Comparison of ENCODE assay signal across 1 cellular context in genomic region chr16:68528686-68529379, GRCh38.
TF ChIP-seq lines count a peak whose summit lies in the region.

No MANE protein-coding gene starts in this region.

TF ChIP-seq in HepG2, 621 proteins besides CTCF, POLR2A, EP300 and RAD21 (continued from another document and continues in another):
- TF ChIP-seq KLF11 (CRISPR knock-in tag; IDR thresholded peaks at IDR 0.05) (peak; percentile 74; the same call in 1 of the 2 replicates), ZNF513 (CRISPR knock-in tag; conservative IDR thresholded peaks at IDR 0.05) (no peak), HOXD1 (CRISPR knock-in tag; IDR thresholded peaks at IDR 0.05) (no peak), MED1 (CRISPR knock-in tag; IDR thresholded peaks at IDR 0.05) (peak; percentile 52), PCBP2 (optimal IDR thresholded peaks at IDR 0.05; ENCODE audit: low read depth, low read length, poor library complexity, severe bottlenecking) (no peak), ARHGAP35 (CRISPR knock-in tag; IDR thresholded peaks at IDR 0.05; ENCODE audit: borderline replicate concordance) (peak; percentile 73; the same call in 1 of the 2 replicates), RAD51 (IDR thresholded peaks at IDR 0.05; ENCODE audit: borderline replicate concordance) (no peak), DNMT1 (CRISPR knock-in tag; IDR thresholded peaks at IDR 0.05) (0 out of 2 replicates have a peak, but pooled peaks have one; percentile 53), PAF1 (CRISPR knock-in tag; IDR thresholded peaks at IDR 0.05) (no peak), SAP130 (CRISPR knock-in tag; IDR thresholded peaks at IDR 0.05; ENCODE audit: low read depth) (peak; percentile 70), ZNF367 (CRISPR knock-in tag; IDR thresholded peaks at IDR 0.05; ENCODE audit: borderline replicate concordance) (no peak), KDM5B (CRISPR knock-in tag; IDR thresholded peaks at IDR 0.05; ENCODE audit: borderline replicate concordance) (peak; percentile 54), ZNF619 (CRISPR knock-in tag; IDR thresholded peaks at IDR 0.05) (0 out of 2 replicates have a peak, but pooled peaks have one; percentile 56), ZBTB38 (CRISPR knock-in tag; IDR thresholded peaks at IDR 0.05) (peak; percentile 97), CBX1 (IDR thresholded peaks at IDR 0.05; ENCODE audit: low read depth) (no peak), TSC22D2 (CRISPR knock-in tag; IDR thresholded peaks at IDR 0.05; ENCODE audit: borderline replicate concordance) (peak; percentile 41; the same call in 1 of the 2 replicates), NR2F2 (IDR thresholded peaks at IDR 0.05; ENCODE audit: borderline replicate concordance, low read depth) (no peak), MXD3 (CRISPR knock-in tag; IDR thresholded peaks at IDR 0.05) (0 out of 2 replicates have a peak, but pooled peaks have one; percentile 56), FOSL2 (CRISPR knock-in tag; IDR thresholded peaks at IDR 0.05) (peak; percentile 52; the same call in 1 of the 2 replicates), AGO2 (optimal IDR thresholded peaks at IDR 0.05; ENCODE audit: low read depth, low read length) (no peak), ZNF691 (CRISPR knock-in tag; IDR thresholded peaks at IDR 0.05; ENCODE audit: borderline replicate concordance, low read depth) (peak; percentile 87; the same call in 1 of the 2 replicates), MATR3 (CRISPR knock-in tag; IDR thresholded peaks at IDR 0.05) (no peak), TBP (CRISPR knock-in tag; IDR thresholded peaks at IDR 0.05) (0 out of 2 replicates have a peak, but pooled peaks have one; percentile 63), ZUFSP (CRISPR knock-in tag; IDR thresholded peaks at IDR 0.05; ENCODE audit: borderline replicate concordance) (no peak), WIZ (CRISPR knock-in tag; IDR thresholded peaks at IDR 0.05) (peak; percentile 43; the same call in 1 of the 2 replicates), MAFG (CRISPR knock-in tag; IDR thresholded peaks at IDR 0.05) (no peak), ZMAT3 (CRISPR knock-in tag; conservative IDR thresholded peaks at IDR 0.05) (0 out of 2 replicates have a peak, but pooled peaks have one; percentile 57), ZBTB10 (CRISPR knock-in tag; IDR thresholded peaks at IDR 0.05; ENCODE audit: borderline replicate concordance) (no peak), ZNF678 (CRISPR knock-in tag; IDR thresholded peaks at IDR 0.05) (no peak)
- TF ChIP-seq, protein P1, sequence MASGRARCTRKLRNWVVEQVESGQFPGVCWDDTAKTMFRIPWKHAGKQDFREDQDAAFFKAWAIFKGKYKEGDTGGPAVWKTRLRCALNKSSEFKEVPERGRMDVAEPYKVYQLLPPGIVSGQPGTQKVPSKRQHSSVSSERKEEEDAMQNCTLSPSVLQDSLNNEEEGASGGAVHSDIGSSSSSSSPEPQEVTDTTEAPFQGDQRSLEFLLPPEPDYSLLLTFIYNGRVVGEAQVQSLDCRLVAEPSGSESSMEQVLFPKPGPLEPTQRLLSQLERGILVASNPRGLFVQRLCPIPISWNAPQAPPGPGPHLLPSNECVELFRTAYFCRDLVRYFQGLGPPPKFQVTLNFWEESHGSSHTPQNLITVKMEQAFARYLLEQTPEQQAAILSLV (CRISPR knock-in tag; IDR thresholded peaks at IDR 0.05; ENCODE audit: borderline replicate concordance), result peak; percentile 60; the same call in 1 of the 2 replicates
- TF ChIP-seq, protein P2, sequence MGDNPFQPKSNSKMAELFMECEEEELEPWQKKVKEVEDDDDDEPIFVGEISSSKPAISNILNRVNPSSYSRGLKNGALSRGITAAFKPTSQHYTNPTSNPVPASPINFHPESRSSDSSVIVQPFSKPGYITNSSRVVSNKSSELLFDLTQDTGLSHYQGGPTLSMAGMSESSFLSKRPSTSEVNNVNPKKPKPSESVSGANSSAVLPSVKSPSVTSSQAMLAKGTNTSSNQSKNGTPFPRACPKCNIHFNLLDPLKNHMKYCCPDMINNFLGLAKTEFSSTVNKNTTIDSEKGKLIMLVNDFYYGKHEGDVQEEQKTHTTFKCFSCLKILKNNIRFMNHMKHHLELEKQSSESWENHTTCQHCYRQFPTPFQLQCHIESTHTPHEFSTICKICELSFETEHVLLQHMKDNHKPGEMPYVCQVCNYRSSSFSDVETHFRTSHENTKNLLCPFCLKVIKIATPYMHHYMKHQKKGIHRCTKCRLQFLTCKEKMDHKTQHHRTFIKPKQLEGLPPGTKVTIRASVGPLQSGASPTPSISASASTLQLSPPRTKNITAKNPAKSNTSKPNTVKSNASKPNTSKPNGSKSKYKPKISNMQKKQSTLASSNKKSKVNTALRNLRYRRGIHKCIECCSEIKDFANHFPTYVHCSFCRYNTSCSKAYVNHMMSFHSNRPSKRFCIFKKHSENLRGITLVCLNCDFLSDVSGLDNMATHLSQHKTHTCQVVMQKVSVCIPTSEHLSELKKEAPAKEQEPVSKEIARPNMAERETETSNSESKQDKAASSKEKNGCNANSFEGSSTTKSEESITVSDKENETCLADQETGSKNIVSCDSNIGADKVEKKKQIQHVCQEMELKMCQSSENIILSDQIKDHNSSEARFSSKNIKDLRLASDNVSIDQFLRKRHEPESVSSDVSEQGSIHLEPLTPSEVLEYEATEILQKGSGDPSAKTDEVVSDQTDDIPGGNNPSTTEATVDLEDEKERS (CRISPR knock-in tag; IDR thresholded peaks at IDR 0.05), result 0 out of 2 replicates have a peak, but pooled peaks have one; percentile 18
- TF ChIP-seq, protein P3, sequence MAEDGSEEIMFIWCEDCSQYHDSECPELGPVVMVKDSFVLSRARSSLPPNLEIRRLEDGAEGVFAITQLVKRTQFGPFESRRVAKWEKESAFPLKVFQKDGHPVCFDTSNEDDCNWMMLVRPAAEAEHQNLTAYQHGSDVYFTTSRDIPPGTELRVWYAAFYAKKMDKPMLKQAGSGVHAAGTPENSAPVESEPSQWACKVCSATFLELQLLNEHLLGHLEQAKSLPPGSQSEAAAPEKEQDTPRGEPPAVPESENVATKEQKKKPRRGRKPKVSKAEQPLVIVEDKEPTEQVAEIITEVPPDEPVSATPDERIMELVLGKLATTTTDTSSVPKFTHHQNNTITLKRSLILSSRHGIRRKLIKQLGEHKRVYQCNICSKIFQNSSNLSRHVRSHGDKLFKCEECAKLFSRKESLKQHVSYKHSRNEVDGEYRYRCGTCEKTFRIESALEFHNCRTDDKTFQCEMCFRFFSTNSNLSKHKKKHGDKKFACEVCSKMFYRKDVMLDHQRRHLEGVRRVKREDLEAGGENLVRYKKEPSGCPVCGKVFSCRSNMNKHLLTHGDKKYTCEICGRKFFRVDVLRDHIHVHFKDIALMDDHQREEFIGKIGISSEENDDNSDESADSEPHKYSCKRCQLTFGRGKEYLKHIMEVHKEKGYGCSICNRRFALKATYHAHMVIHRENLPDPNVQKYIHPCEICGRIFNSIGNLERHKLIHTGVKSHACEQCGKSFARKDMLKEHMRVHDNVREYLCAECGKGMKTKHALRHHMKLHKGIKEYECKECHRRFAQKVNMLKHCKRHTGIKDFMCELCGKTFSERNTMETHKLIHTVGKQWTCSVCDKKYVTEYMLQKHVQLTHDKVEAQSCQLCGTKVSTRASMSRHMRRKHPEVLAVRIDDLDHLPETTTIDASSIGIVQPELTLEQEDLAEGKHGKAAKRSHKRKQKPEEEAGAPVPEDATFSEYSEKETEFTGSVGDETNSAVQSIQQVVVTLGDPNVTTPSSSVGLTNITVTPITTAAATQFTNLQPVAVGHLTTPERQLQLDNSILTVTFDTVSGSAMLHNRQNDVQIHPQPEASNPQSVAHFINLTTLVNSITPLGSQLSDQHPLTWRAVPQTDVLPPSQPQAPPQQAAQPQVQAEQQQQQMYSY (CRISPR knock-in tag; IDR thresholded peaks at IDR 0.05), result no peak
- TF ChIP-seq, protein P4, sequence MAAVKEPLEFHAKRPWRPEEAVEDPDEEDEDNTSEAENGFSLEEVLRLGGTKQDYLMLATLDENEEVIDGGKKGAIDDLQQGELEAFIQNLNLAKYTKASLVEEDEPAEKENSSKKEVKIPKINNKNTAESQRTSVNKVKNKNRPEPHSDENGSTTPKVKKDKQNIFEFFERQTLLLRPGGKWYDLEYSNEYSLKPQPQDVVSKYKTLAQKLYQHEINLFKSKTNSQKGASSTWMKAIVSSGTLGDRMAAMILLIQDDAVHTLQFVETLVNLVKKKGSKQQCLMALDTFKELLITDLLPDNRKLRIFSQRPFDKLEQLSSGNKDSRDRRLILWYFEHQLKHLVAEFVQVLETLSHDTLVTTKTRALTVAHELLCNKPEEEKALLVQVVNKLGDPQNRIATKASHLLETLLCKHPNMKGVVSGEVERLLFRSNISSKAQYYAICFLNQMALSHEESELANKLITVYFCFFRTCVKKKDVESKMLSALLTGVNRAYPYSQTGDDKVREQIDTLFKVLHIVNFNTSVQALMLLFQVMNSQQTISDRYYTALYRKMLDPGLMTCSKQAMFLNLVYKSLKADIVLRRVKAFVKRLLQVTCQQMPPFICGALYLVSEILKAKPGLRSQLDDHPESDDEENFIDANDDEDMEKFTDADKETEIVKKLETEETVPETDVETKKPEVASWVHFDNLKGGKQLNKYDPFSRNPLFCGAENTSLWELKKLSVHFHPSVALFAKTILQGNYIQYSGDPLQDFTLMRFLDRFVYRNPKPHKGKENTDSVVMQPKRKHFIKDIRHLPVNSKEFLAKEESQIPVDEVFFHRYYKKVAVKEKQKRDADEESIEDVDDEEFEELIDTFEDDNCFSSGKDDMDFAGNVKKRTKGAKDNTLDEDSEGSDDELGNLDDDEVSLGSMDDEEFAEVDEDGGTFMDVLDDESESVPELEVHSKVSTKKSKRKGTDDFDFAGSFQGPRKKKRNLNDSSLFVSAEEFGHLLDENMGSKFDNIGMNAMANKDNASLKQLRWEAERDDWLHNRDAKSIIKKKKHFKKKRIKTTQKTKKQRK (IDR thresholded peaks at IDR 0.05; ENCODE audit: low read length), result no peak
- TF ChIP-seq, protein P5, sequence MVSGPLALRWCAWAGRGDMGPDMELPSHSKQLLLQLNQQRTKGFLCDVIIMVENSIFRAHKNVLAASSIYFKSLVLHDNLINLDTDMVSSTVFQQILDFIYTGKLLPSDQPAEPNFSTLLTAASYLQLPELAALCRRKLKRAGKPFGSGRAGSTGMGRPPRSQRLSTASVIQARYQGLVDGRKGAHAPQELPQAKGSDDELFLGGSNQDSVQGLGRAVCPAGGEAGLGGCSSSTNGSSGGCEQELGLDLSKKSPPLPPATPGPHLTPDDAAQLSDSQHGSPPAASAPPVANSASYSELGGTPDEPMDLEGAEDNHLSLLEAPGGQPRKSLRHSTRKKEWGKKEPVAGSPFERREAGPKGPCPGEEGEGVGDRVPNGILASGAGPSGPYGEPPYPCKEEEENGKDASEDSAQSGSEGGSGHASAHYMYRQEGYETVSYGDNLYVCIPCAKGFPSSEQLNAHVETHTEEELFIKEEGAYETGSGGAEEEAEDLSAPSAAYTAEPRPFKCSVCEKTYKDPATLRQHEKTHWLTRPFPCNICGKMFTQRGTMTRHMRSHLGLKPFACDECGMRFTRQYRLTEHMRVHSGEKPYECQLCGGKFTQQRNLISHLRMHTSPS (CRISPR knock-in tag; IDR thresholded peaks at IDR 0.05; ENCODE audit: low read depth), result no peak; the same call in 1 of the 2 replicates
